Comparison of ENCODE assay signal across 22 cellular contexts in genomic region chr1:232222614-232223013, GRCh38.
"Had no signal": no experiment of that assay in that cellular context is flagged by ENCODE, and none has a peak within 500 bp of the region (broad histone marks: within the 10 kb centered on the region; RNA-seq: fewer than 3 reads in every experiment).

No MANE protein-coding gene starts in this region.

- ATAC-seq: activated T-cell treated with anti-CD3 and anti-CD28 coated beads, Interleukin-2, amount 50 U/mL, for 4 hours; left ventricle myocardium superior; natural killer cell had no signal

- H3K4me3 ChIP-seq: coronary artery, hepatocyte, sigmoid colon had no signal

- H3K36me3 ChIP-seq: sigmoid colon had no signal

- H3K9me3 ChIP-seq: sigmoid colon had no signal

- DNase-seq: activated CD4-positive, alpha-beta T cell treated with anti-CD3 and anti-CD28 coated beads for 1 hour; activated CD4-positive, alpha-beta T cell treated with anti-CD3 and anti-CD28 coated beads, Interleukin-2, amount 50 U/mL, for 1 hour; activated CD8-positive, alpha-beta memory T cell treated with anti-CD3 and anti-CD28 coated beads for 24 hours; activated CD8-positive, alpha-beta memory T cell treated with anti-CD3 and anti-CD28 coated beads, Interleukin-2, amount 50 U/mL, for 4 hours; activated effector memory CD4-positive, alpha-beta T cell treated with Interleukin-2 at 50 U/mL for 16 hours; activated naive CD4-positive, alpha-beta T cell treated with anti-CD3 and anti-CD28 coated beads for 36 hours; activated naive CD8-positive, alpha-beta T cell treated with anti-CD3 and anti-CD28 coated beads, Interleukin-2, amount 10 ng/mL, durations not matched to agents 7 days and 5 days; activated T-cell treated with anti-CD3 and anti-CD28 coated beads, Interleukin-2, amount 50 U/mL, for 4 hours; amniotic stem cell; cerebellar nuclear complex; foreskin melanocyte; glutamatergic neuron; immature natural killer cell; left ventricle myocardium superior; midbrain; natural killer cell; sigmoid colon; stimulated activated CD4-positive, alpha-beta T cell treated with anti-CD3 and anti-CD28 coated beads, Interleukin-2, amount 100 ng/mL, for 48 hours; stimulated activated CD8-positive, alpha-beta memory T cell treated with anti-CD3 and anti-CD28 coated beads, Interleukin-4, amount 100 ng/mL, for 48 hours; stimulated activated naive CD4-positive, alpha-beta T cell had no signal

- H3K9me3 Mint-ChIP-seq: activated naive CD4-positive, alpha-beta T cell treated with anti-CD3 and anti-CD28 coated beads for 36 hours; activated T-cell treated with anti-CD3 and anti-CD28 coated beads, Interleukin-2, amount 50 U/mL, for 4 hours; natural killer cell had no signal

- H3K4me3 Mint-ChIP-seq: activated naive CD4-positive, alpha-beta T cell treated with anti-CD3 and anti-CD28 coated beads for 36 hours; activated naive CD8-positive, alpha-beta T cell treated with anti-CD3 and anti-CD28 coated beads, Interleukin-2, amount 10 ng/mL, durations not matched to agents 7 days and 5 days; activated T-cell treated with anti-CD3 and anti-CD28 coated beads, Interleukin-2, amount 50 U/mL, for 4 hours; immature natural killer cell; natural killer cell had no signal

- H3K4me2 ChIP-seq: hepatocyte had no signal

- H3K27me3 ChIP-seq: hepatocyte, sigmoid colon had no signal

- H3K27ac Mint-ChIP-seq: activated naive CD4-positive, alpha-beta T cell treated with anti-CD3 and anti-CD28 coated beads for 36 hours; activated naive CD8-positive, alpha-beta T cell treated with anti-CD3 and anti-CD28 coated beads, Interleukin-2, amount 10 ng/mL, durations not matched to agents 7 days and 5 days; immature natural killer cell; natural killer cell had no signal

- H2AFZ ChIP-seq: hepatocyte had no signal

- H3K79me2 ChIP-seq: hepatocyte had no signal

- H3K27ac ChIP-seq: coronary artery, hepatocyte, sigmoid colon had no signal

- H3K36me3 Mint-ChIP-seq: activated naive CD8-positive, alpha-beta T cell treated with anti-CD3 and anti-CD28 coated beads, Interleukin-2, amount 10 ng/mL, durations not matched to agents 7 days and 5 days; immature natural killer cell; natural killer cell had no signal
